Comparison of ENCODE assay signal across 15 cellular contexts in genomic region chr20:50015993-50016770, GRCh38. TPM values are rescaled to one million over a fixed set of nuclear protein-coding genes. Genes with fewer than 3 reads are reported as not detected.
DNase-seq lines count a peak whose midpoint lies in the region; ATAC-seq and TF ChIP-seq lines count a peak whose summit lies in the region.
"Had no signal": no experiment of that assay in that cellular context is flagged by ENCODE, and none has a peak within 500 bp of the region (broad histone marks: within the 10 kb centered on the region; RNA-seq: fewer than 3 reads in every experiment).

No MANE protein-coding gene starts in this region.

- H3K4me3 ChIP-seq in right atrium auricular region, result no peak overlapping the region
- no peak overlapping the region for H3K4me3 ChIP-seq in endodermal cell (ENCODE audit: low read length)
- H3K4me3 ChIP-seq in mesendoderm (ENCODE audit: low read length), result no peak overlapping the region

- H3K4me3 Mint-ChIP-seq in endodermal cell, result no peak overlapping the region
- H3K4me3 Mint-ChIP-seq: naive thymus-derived CD8-positive, alpha-beta T cell had no signal

- WGBS in endodermal cell (ENCODE audit: insufficient coverage in 1 of 2, insufficient read length in 1 of 2), 2 experiments, result 62 to 67% methylated on average over 4 to 18 of the region's 18 CpGs
- WGBS in mesendoderm (ENCODE audit: extremely low coverage, insufficient coverage, low lambda C conversion rate), result no CpG with 5 or more reads among the region's 18 CpGs

- peak overlapping the region; percentile 7 for H4K5ac ChIP-seq in mesendoderm (ENCODE audit: low read length)

- H4K8ac ChIP-seq in mesendoderm (ENCODE audit: low read depth, low read length), result no peak overlapping the region

- H2BK15ac ChIP-seq in mesendoderm (replicated peaks; ENCODE audit: low read depth), result no peak overlapping the region

- H3K4me1 Mint-ChIP-seq in endodermal cell, result peaks cover 22% of the 10 kb centered on the region

- peaks cover 0 to 9% of the 10 kb centered on the region in 2 donors for H3K4me1 ChIP-seq in right atrium auricular region
- peaks cover 14% of the 10 kb centered on the region for H3K4me1 ChIP-seq in endodermal cell (ENCODE audit: control insufficient read depth, insufficient read depth, low read length)
- H3K4me1 ChIP-seq in mesendoderm (ENCODE audit: control insufficient read depth, low read depth, low read length), result peaks cover 15% of the 10 kb centered on the region

- H3K18ac ChIP-seq in mesendoderm (ENCODE audit: low read length), result peak overlapping the region; percentile 43

- H3K9ac ChIP-seq in endodermal cell (ENCODE audit: extremely low read depth, low read length, poor library complexity, severe bottlenecking), result no peak overlapping the region
- peak overlapping the region; percentile 57 for H3K9ac ChIP-seq in mesendoderm (ENCODE audit: low read length)

- H2AK5ac ChIP-seq in mesendoderm (ENCODE audit: low read length), result no peak overlapping the region

- H3K9me3 ChIP-seq in right atrium auricular region (no peaks in the 10 kb centered on the region), endodermal cell (ENCODE audit: control insufficient read depth, low read length) (no peaks in the 10 kb centered on the region)

- H3K27ac ChIP-seq in right atrium auricular region, result no peak overlapping the region
- H3K27ac ChIP-seq in endodermal cell (ENCODE audit: low read depth, low read length), result peak overlapping the region; percentile 64
- peak overlapping the region; percentile 67 for H3K27ac ChIP-seq in mesendoderm (ENCODE audit: low read depth, low read length)
- H3K27ac ChIP-seq: foreskin keratinocyte had no signal

- peak overlapping the region; percentile 20 for H2BK120ac ChIP-seq in mesendoderm (ENCODE audit: low read depth, low read length)

- peak overlapping the region; percentile 46 for H3K4ac ChIP-seq in mesendoderm (ENCODE audit: low read depth, low read length)

- TF ChIP-seq CTCF in right atrium auricular region (IDR thresholded peaks at IDR 0.05) (no peak), endodermal cell (conservative IDR thresholded peaks at IDR 0.05) (no peak)

- peak; percentile 71 for DNase-seq in Right ventricle myocardium inferior (ENCODE audit: missing footprints)
- no peak for DNase-seq in right atrium auricular region (ENCODE audit: low spot score)
- peak; percentile 84 for DNase-seq in endodermal cell
- peak; percentile 82 for DNase-seq in mesendoderm
- DNase-seq in T-helper 1 cell, result no peak
- no peak for DNase-seq in activated CD8-positive, alpha-beta memory T cell treated with anti-CD3 and anti-CD28 coated beads for 24 hours
- DNase-seq in NOMO-1 treated with DMSO at 0.1 percent for 48 hours (lab: John Stamatoyannopoulos, UW; ENCODE audit: unreplicated experiment), result no peak
- no peak for DNase-seq in DMS79 treated with DMSO at 0.1 percent for 48 hours (lab: John Stamatoyannopoulos, UW)
- DNase-seq: activated CD4-positive, alpha-beta T cell treated with anti-CD3 and anti-CD28 coated beads, Interleukin-2, amount 50 U/mL, for 1 hour; foreskin keratinocyte; naive thymus-derived CD8-positive, alpha-beta T cell; NCI-H2029 treated with DMSO at 0.1 percent for 48 hours had no signal

- intact Hi-C loops in Right ventricle myocardium inferior (cut with DNase I), result no loop called here

- H3K4me2 ChIP-seq in mesendoderm (ENCODE audit: low read length), result no peak overlapping the region

- peak overlapping the region; percentile 99 for H2BK5ac ChIP-seq in mesendoderm (ENCODE audit: low read length)

- peak overlapping the region; percentile 66 for H3K27ac Mint-ChIP-seq in endodermal cell

- H3K23ac ChIP-seq in mesendoderm (ENCODE audit: low read length), result peak overlapping the region; percentile 35

- peak overlapping the region; percentile 77 for H3K56ac ChIP-seq in mesendoderm (ENCODE audit: low read length)

- H3K27me3 Mint-ChIP-seq in endodermal cell (ENCODE audit: insufficient read depth), result no peaks in the 10 kb centered on the region

- no peaks in the 10 kb centered on the region for H3K9me3 Mint-ChIP-seq in endodermal cell
- H3K9me3 Mint-ChIP-seq: naive thymus-derived CD8-positive, alpha-beta T cell had no signal

- ATAC-seq in Right ventricle myocardium inferior, result peak; percentile 61
- ATAC-seq: foreskin keratinocyte; naive thymus-derived CD8-positive, alpha-beta T cell had no signal

- no peaks in the 10 kb centered on the region for H3K36me3 Mint-ChIP-seq in endodermal cell (ENCODE audit: low read depth)
- H3K36me3 Mint-ChIP-seq: naive thymus-derived CD8-positive, alpha-beta T cell had no signal

- H3K36me3 ChIP-seq in right atrium auricular region, result no peaks in the 10 kb centered on the region
- H3K36me3 ChIP-seq in endodermal cell (ENCODE audit: control insufficient read depth, insufficient read depth, low read length), result no peaks in the 10 kb centered on the region
- no peaks in the 10 kb centered on the region for H3K36me3 ChIP-seq in mesendoderm (ENCODE audit: control insufficient read depth, insufficient read depth, low read length)

- H3K79me2 ChIP-seq in mesendoderm (ENCODE audit: control insufficient read depth, insufficient read depth, low read length), result no peaks in the 10 kb centered on the region

- H3K79me1 ChIP-seq in mesendoderm (ENCODE audit: low read length), result no peaks in the 10 kb centered on the region

- H3K27me3 ChIP-seq in right atrium auricular region (no peaks in the 10 kb centered on the region), endodermal cell (ENCODE audit: control insufficient read depth, insufficient read depth, low read length, poor library complexity, severe bottlenecking) (no peaks in the 10 kb centered on the region), mesendoderm (ENCODE audit: insufficient read depth, low read length, poor library complexity) (no peaks in the 10 kb centered on the region)

RNA-seq across cellular contexts. Expression of gene SNAI1, which starts 33.4 kb away (rescaled TPM):
- total RNA-seq in Right ventricle myocardium inferior (0.73 TPM), right atrium auricular region (1 to 10 TPM; 4.3 to 4.4 TPM), endodermal cell (10 to 100 TPM; 10.6 to 13.1 TPM)
- 8.0 TPM for polyA plus RNA-seq in endodermal cell (2013, experiment 1 of 2)
- 8.3 TPM for polyA plus RNA-seq in endodermal cell (2013, experiment 2 of 2)
- 23.6 TPM for polyA plus RNA-seq in mesendoderm (2013, experiment 1 of 2)
- 20.7 TPM for polyA plus RNA-seq in mesendoderm (2013, experiment 2 of 2)
- total RNA-seq: LHCN-M2, temporal lobe had no signal
- polyA plus RNA-seq: keratinocyte had no signal

Comparison
In these comparisons a context has a peak if more than half of its experiments do, and no peak if none do; other contexts are left out.
1. DNase-seq: peak in Right ventricle myocardium inferior (single experiment), endodermal cell (single experiment) and mesendoderm (single experiment); none in right atrium auricular region (single experiment), T-helper 1 cell (0 of 5), activated CD8-positive, alpha-beta memory T cell treated with anti-CD3 and anti-CD28 coated beads for 24 hours (single experiment), NOMO-1 treated with DMSO at 0.1 percent for 48 hours (single experiment) and DMS79 treated with DMSO at 0.1 percent for 48 hours (single experiment).
2. H3K27ac ChIP-seq: peak in endodermal cell (single experiment) and mesendoderm (single experiment); none in right atrium auricular region (0 of 2).